Comparison of ENCODE assay signal across 36 cellular contexts in genomic region chr16:83977056-83977815, GRCh38. TPM values are rescaled to one million over a fixed set of nuclear protein-coding genes. Genes with fewer than 3 reads are reported as not detected.
"Had no signal": no experiment of that assay in that cellular context is flagged by ENCODE, and none has a peak within 500 bp of the region (broad histone marks: within the 10 kb centered on the region; RNA-seq: fewer than 3 reads in every experiment).

No MANE protein-coding gene starts in this region.

- H3K9me3 Mint-ChIP-seq: activated CD4-positive, alpha-beta T cell treated with anti-CD3 and anti-CD28 coated beads, Interleukin-2, amount 10 ng/mL, durations not matched to agents 24 days and 14 days had no signal

- DNase-seq: activated B cell treated with CpG ODN at 0.5 μM for 24 hours; activated CD4-positive, alpha-beta memory T cell treated with anti-CD3 and anti-CD28 coated beads for 36 hours; activated CD4-positive, alpha-beta T cell treated with anti-CD3 and anti-CD28 coated beads for 4 hours; activated CD4-positive, alpha-beta T cell treated with anti-CD3 and anti-CD28 coated beads, Interleukin-2, amount 10 ng/mL, durations not matched to agents 24 days and 14 days; activated CD4-positive, alpha-beta T cell treated with anti-CD3 and anti-CD28 coated beads, Interleukin-2, amount 50 U/mL, for 1 hour; activated CD4-positive, alpha-beta T cell treated with anti-CD3 and anti-CD28 coated beads, Interleukin-2, amount 50 U/mL, for 4 hours; activated CD4-positive, CD25-positive, alpha-beta regulatory T cell treated with anti-CD3 and anti-CD28 coated beads, Interleukin-2, amount 50 U/mL, for 72 hours; activated CD8-positive, alpha-beta memory T cell treated with anti-CD3 and anti-CD28 coated beads, Interleukin-2, amount 50 U/mL, for 4 hours; activated CD8-positive, alpha-beta T cell treated with anti-CD3 and anti-CD28 coated beads for 36 hours; activated effector memory CD4-positive, alpha-beta T cell treated with anti-CD3 and anti-CD28 coated beads, Interleukin-2, amount 50 U/mL, for 16 hours; activated gamma-delta T cell treated with Interleukin-2 at 50 U/mL for 16 hours; activated naive CD4-positive, alpha-beta T cell; activated naive CD4-positive, alpha-beta T cell treated with anti-CD3 and anti-CD28 coated beads for 36 hours; activated naive CD4-positive, alpha-beta T cell treated with anti-CD3 and anti-CD28 coated beads, Interleukin-2, amount 50 U/mL, for 16 hours; activated naive CD8-positive, alpha-beta T cell treated with anti-CD3 and anti-CD28 coated beads for 36 hours; activated T-cell treated with anti-CD3 and anti-CD28 coated beads for 4 hours; activated T-cell treated with anti-CD3 and anti-CD28 coated beads, Interleukin-2, amount 50 U/mL, for 1 hour; activated T-cell treated with anti-CD3 and anti-CD28 coated beads, Interleukin-2, amount 50 U/mL, for 4 hours; activated T-cell treated with anti-CD3 and anti-CD28 coated beads, Interleukin-2, amount 50 U/mL, for 72 hours; adrenal gland; amniotic stem cell; body of pancreas; brain microvascular endothelial cell; central memory CD4-positive, alpha-beta T cell; T-helper 2 cell; T-helper 9 cell had no signal

- H3K4me3 Mint-ChIP-seq: activated B cell treated with CpG ODN at 0.5 μM for 24 hours; activated CD4-positive, alpha-beta memory T cell treated with anti-CD3 and anti-CD28 coated beads for 36 hours; activated CD4-positive, alpha-beta T cell treated with anti-CD3 and anti-CD28 coated beads, Interleukin-2, amount 10 ng/mL, durations not matched to agents 24 days and 14 days; activated CD8-positive, alpha-beta T cell treated with anti-CD3 and anti-CD28 coated beads for 36 hours; activated naive CD4-positive, alpha-beta T cell treated with anti-CD3 and anti-CD28 coated beads for 36 hours; activated naive CD8-positive, alpha-beta T cell treated with anti-CD3 and anti-CD28 coated beads for 36 hours; activated T-cell treated with anti-CD3 and anti-CD28 coated beads, Interleukin-2, amount 50 U/mL, for 4 hours; activated T-cell treated with anti-CD3 and anti-CD28 coated beads, Interleukin-2, amount 50 U/mL, for 72 hours; activated T-helper 1 cell treated with anti-CD3 and anti-CD28 coated beads, Interleukin-12 subunit alpha, Interleukin-12 subunit beta, Interleukin-2, Interleukin-4 antibody, amounts not matched to agents 30 ng/mL and 10 ng/mL and 1 ng/mL, durations not matched to agents 14 hours and 24 hours and 36 hours; activated T-helper 17 cell treated with anti-CD3 and anti-CD28 coated beads, Interleukin-2, amount 50 U/mL, for 72 hours; T-helper 1 cell treated with Interleukin-12 subunit alpha and Interleukin-12 subunit beta and Interleukin-4 antibody, amounts not matched to agents 30 μg/mL and 1 μg/mL, for 36 hours; T-helper 2 cell treated with Interferon-gamma antibody and Interleukin-4, amounts not matched to agents 5 μg/mL and 100 μg/mL, for 36 hours had no signal

- H3K36me3 ChIP-seq: adrenal gland, brain microvascular endothelial cell, breast epithelium had no signal

- H3K4me1 Mint-ChIP-seq: activated B cell treated with CpG ODN at 0.5 μM for 24 hours; activated CD4-positive, alpha-beta T cell treated with anti-CD3 and anti-CD28 coated beads, Interleukin-2, amount 10 ng/mL, durations not matched to agents 24 days and 14 days; activated naive CD8-positive, alpha-beta T cell treated with anti-CD3 and anti-CD28 coated beads for 36 hours; activated T-helper 17 cell treated with anti-CD3 and anti-CD28 coated beads, Interleukin-2, amount 50 U/mL, for 72 hours had no signal

- H3K4me1 ChIP-seq: adrenal gland, body of pancreas, breast epithelium had no signal

- H3K4me3 ChIP-seq: adrenal gland, body of pancreas, breast epithelium had no signal

- H3K27ac ChIP-seq: adrenal gland, body of pancreas, brain microvascular endothelial cell, breast epithelium, VCaP had no signal

- H3K27ac Mint-ChIP-seq: activated B cell treated with CpG ODN at 0.5 μM for 24 hours; activated CD4-positive, alpha-beta memory T cell treated with anti-CD3 and anti-CD28 coated beads for 36 hours; activated CD4-positive, alpha-beta T cell treated with anti-CD3 and anti-CD28 coated beads, Interleukin-2, amount 10 ng/mL, durations not matched to agents 24 days and 14 days; activated CD8-positive, alpha-beta T cell treated with anti-CD3 and anti-CD28 coated beads for 36 hours; activated naive CD4-positive, alpha-beta T cell treated with anti-CD3 and anti-CD28 coated beads for 36 hours; activated naive CD4-positive, alpha-beta T cell treated with anti-CD3 and anti-CD28 coated beads, Interleukin-2, amount 50 U/mL, for 72 hours; activated naive CD8-positive, alpha-beta T cell treated with anti-CD3 and anti-CD28 coated beads for 36 hours; activated T-cell treated with anti-CD3 and anti-CD28 coated beads, Interleukin-2, amount 50 U/mL, for 72 hours; activated T-helper 1 cell treated with anti-CD3 and anti-CD28 coated beads, Interleukin-12 subunit alpha, Interleukin-12 subunit beta, Interleukin-2, Interleukin-4 antibody, amounts not matched to agents 30 ng/mL and 10 ng/mL and 1 ng/mL, durations not matched to agents 14 hours and 24 hours and 36 hours; activated T-helper 17 cell treated with anti-CD3 and anti-CD28 coated beads, Interleukin-2, amount 50 U/mL, for 72 hours; T-helper 1 cell treated with Interleukin-12 subunit alpha and Interleukin-12 subunit beta and Interleukin-4 antibody, amounts not matched to agents 30 μg/mL and 1 μg/mL, for 36 hours; T-helper 2 cell treated with Interferon-gamma antibody and Interleukin-4, amounts not matched to agents 5 μg/mL and 100 μg/mL, for 36 hours had no signal

- ATAC-seq: activated CD8-positive, alpha-beta T cell treated with anti-CD3 and anti-CD28 coated beads for 36 hours; activated naive CD4-positive, alpha-beta T cell treated with anti-CD3 and anti-CD28 coated beads, Interleukin-2, amount 50 U/mL, for 72 hours; activated T-cell treated with anti-CD3 and anti-CD28 coated beads, Interleukin-2, amount 50 U/mL, for 4 hours; activated T-cell treated with anti-CD3 and anti-CD28 coated beads, Interleukin-2, amount 50 U/mL, for 72 hours; activated T-helper 17 cell treated with anti-CD3 and anti-CD28 coated beads, Interleukin-2, amount 50 U/mL, for 72 hours; body of pancreas had no signal

- H3K36me3 Mint-ChIP-seq: activated CD4-positive, alpha-beta memory T cell treated with anti-CD3 and anti-CD28 coated beads for 36 hours; activated naive CD8-positive, alpha-beta T cell treated with anti-CD3 and anti-CD28 coated beads for 36 hours had no signal

- H3K27me3 Mint-ChIP-seq: activated CD4-positive, alpha-beta memory T cell treated with anti-CD3 and anti-CD28 coated beads for 36 hours; activated CD4-positive, alpha-beta T cell treated with anti-CD3 and anti-CD28 coated beads, Interleukin-2, amount 10 ng/mL, durations not matched to agents 24 days and 14 days; activated CD8-positive, alpha-beta T cell treated with anti-CD3 and anti-CD28 coated beads for 36 hours had no signal

- H3K27me3 ChIP-seq: adrenal gland, body of pancreas, brain microvascular endothelial cell, breast epithelium had no signal

RNA-seq across cellular contexts. Expression of gene NECAB2, which starts 9.2 kb away (rescaled TPM):
- total RNA-seq: activated B cell treated with CpG ODN at 0.5 μM for 24 hours; activated CD4-positive, alpha-beta memory T cell treated with anti-CD3 and anti-CD28 coated beads for 36 hours; activated CD4-positive, alpha-beta T cell treated with anti-CD3 and anti-CD28 coated beads, Interleukin-2, amount 10 ng/mL, durations not matched to agents 24 days and 14 days; activated CD8-positive, alpha-beta memory T cell treated with anti-CD3 and anti-CD28 coated beads for 36 hours; activated CD8-positive, alpha-beta T cell treated with anti-CD3 and anti-CD28 coated beads for 36 hours; activated naive CD4-positive, alpha-beta T cell treated with anti-CD3 and anti-CD28 coated beads for 36 hours; activated naive CD4-positive, alpha-beta T cell treated with anti-CD3 and anti-CD28 coated beads, Interleukin-2, amount 50 U/mL, for 72 hours; activated naive CD8-positive, alpha-beta T cell treated with anti-CD3 and anti-CD28 coated beads for 36 hours; activated T-cell treated with anti-CD3 and anti-CD28 coated beads, Interleukin-2, amount 50 U/mL, for 4 hours; activated T-helper 1 cell treated with anti-CD3 and anti-CD28 coated beads, Interleukin-12 subunit alpha, Interleukin-12 subunit beta, Interleukin-2, Interleukin-4 antibody, amounts not matched to agents 30 ng/mL and 10 ng/mL and 1 ng/mL, durations not matched to agents 14 hours and 24 hours and 36 hours; activated T-helper 17 cell treated with anti-CD3 and anti-CD28 coated beads, Interleukin-2, amount 50 U/mL, for 72 hours had no signal
- polyA plus RNA-seq: aorta had no signal

RNA-seq across cellular contexts. Expression of gene OSGIN1, which starts 24.2 kb away (rescaled TPM):
- total RNA-seq: cerebellum had no signal
